ENCODE assay signal across 8 cellular contexts in genomic region chr4:38889143-38889542, GRCh38. TPM values are rescaled to one million over a fixed set of nuclear protein-coding genes. Genes with fewer than 3 reads are reported as not detected.
A peak's percentile ranks its signal among the peaks of the same experiment; 100 is the strongest.
DNase-seq lines count a peak whose midpoint lies in the region; ATAC-seq and TF ChIP-seq lines count a peak whose summit lies in the region.

No MANE protein-coding gene starts in this region.

- in situ Hi-C loops in astrocyte of the spinal cord (cut with HindIII; ENCODE audit: low sequenced_read_pairs), result no loop called here

- H3K4me3 ChIP-seq in astrocyte of the spinal cord (ENCODE audit: low read depth, low read length) (no peak overlapping the region), mucosa of rectum (ENCODE audit: low read length in 2 of 2) (no peak overlapping the region)

- DNase-seq in EH (ENCODE audit: low read depth) (peak; percentile 87), astrocyte of the spinal cord (ENCODE audit: low read depth, low spot score) (peak; percentile 85), SK-N-DZ (ENCODE audit: low spot score) (no peak)

- H3K9me3 ChIP-seq in mucosa of rectum (ENCODE audit: control insufficient read depth in 2 of 2, low read length in 2 of 2), result no peaks in the 10 kb centered on the region

- no peaks in the 10 kb centered on the region for H3K27me3 ChIP-seq in mucosa of rectum (ENCODE audit: control insufficient read depth in 2 of 2, insufficient read depth in 2 of 2, low read length in 2 of 2)

- no peak overlapping the region for H3K9ac ChIP-seq in mucosa of rectum (ENCODE audit: low read depth in 1 of 2, low read length in 2 of 2)

- H3K27ac ChIP-seq in mucosa of rectum (ENCODE audit: low read depth in 2 of 2, low read length in 2 of 2), result peak overlapping the region; percentile 3 to 10

- no peak for TF ChIP-seq CTCF in astrocyte of the spinal cord (IDR thresholded peaks at IDR 0.05; ENCODE audit: low read depth, low read length)

- H3K4me1 ChIP-seq in mucosa of rectum (ENCODE audit: control insufficient read depth in 2 of 2, insufficient read depth in 2 of 2, low read length in 2 of 2), result peaks cover 5 to 24% of the 10 kb centered on the region in 2 donors

- ATAC-seq in HG03108 (IDR thresholded peaks at IDR 0.05; ENCODE audit: unreplicated experiment) (peak; percentile 55), GM21619 (IDR thresholded peaks at IDR 0.05; ENCODE audit: unreplicated experiment) (no peak), GM21737 (IDR thresholded peaks at IDR 0.05; ENCODE audit: unreplicated experiment) (no peak), HG03175 (IDR thresholded peaks at IDR 0.05; ENCODE audit: unreplicated experiment) (no peak)

- peaks cover 8 to 13% of the 10 kb centered on the region in 2 donors for H3K36me3 ChIP-seq in mucosa of rectum (ENCODE audit: control insufficient read depth in 2 of 2, insufficient read depth in 2 of 2, low read length in 2 of 2)

RNA-seq across cellular contexts. Expression of gene FAM114A1, which starts 21.5 kb away (rescaled TPM):
- 5.1 and 10.9 TPM in 2 replicates for polyA plus RNA-seq in SK-N-DZ (2014; cell fraction: cytosol; rRNA removed)
- 6.9 and 13.3 TPM in 2 replicates for polyA plus RNA-seq in SK-N-DZ (2014; cell fraction: nucleus; rRNA removed)

RNA-seq across cellular contexts. Expression of gene TLR6, which starts 32.5 kb away (rescaled TPM):
- not detected in 2 replicates for polyA plus RNA-seq in SK-N-DZ (2014; cell fraction: cytosol; rRNA removed)
- not detected in 2 replicates for polyA plus RNA-seq in SK-N-DZ (2014; cell fraction: nucleus; rRNA removed)
